In the genomic region with DNA sequence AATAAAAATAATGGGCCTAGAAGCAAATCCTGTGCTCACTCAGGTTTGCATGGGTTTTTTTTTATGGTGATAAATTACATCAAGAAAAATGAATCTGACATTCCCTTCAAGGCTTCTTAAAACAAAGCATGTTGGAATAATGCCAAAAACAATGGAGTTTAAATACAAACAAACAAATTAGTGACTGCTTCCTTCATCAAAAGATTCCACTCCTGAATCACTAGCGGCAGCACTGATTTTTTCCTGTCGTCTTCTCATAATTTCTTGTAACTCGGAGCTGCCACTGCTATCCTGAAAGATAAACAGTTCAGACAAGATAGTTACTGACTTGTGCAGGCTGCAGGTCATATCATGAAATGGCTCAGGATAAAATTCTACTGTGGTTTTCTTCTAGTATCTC, we compare ENCODE assay signal across 1 cellular context.
TF ChIP-seq lines count a peak whose summit lies in the region.

No MANE protein-coding gene starts in this region.

TF ChIP-seq in IMR-90, 13 proteins besides CTCF, POLR2A, EP300 and RAD21:
- TF ChIP-seq NFE2L2 (IDR thresholded peaks at IDR 0.05; ENCODE audit: low read depth, low read length) = no peak
- no peak for TF ChIP-seq BHLHE40 (IDR thresholded peaks at IDR 0.05; ENCODE audit: low read depth, low read length)
- no peak for TF ChIP-seq FOS (IDR thresholded peaks at IDR 0.05; ENCODE audit: low read depth, low read length)
- no peak for TF ChIP-seq CHD1 (IDR thresholded peaks at IDR 0.05; ENCODE audit: low read depth, low read length)
- TF ChIP-seq SMC3 (IDR thresholded peaks at IDR 0.05; ENCODE audit: low read depth, low read length) = no peak
- no peak for TF ChIP-seq MAZ (IDR thresholded peaks at IDR 0.05; ENCODE audit: borderline replicate concordance, low read depth, low read length)
TF ChIP-seq in IMR-90: peak in this region for 0.
